Comparison of ENCODE assay signal across 16 cellular contexts in the genomic region with DNA sequence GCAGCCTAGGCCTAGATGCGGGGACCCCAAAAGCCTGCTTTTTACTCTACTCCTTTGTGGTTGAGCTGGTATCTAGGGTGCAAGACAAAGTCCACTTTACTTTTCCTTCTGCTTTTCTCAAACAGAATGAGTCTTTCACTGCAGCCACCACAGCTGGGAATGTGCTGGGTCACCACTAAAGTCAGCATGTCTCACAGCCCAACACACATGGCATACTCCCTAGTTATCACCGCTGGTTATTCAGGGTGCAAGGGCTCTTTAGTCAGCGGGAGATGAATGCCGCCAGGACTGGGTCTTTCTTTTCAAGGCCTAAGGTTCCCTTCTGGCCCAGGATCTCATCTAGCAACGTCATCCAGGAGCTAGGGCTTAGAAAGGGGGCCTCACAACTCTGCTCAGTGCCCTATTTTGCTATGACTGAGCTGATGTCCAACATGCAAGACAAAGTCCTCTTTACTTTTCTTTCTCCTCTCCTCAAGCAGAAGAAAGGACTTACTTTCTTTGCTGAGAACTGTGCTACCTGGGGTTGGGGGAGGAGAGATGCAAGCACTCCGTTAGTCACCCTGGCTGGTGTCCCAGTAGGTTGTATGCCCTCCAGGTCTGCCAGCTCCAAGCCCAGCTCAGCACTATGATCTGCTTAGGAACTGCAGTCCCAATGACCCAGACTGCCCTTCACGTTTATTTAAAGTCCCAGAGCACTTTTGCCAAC. TPM values are rescaled to one million over a fixed set of nuclear protein-coding genes. Genes with fewer than 3 reads are reported as not detected.
DNase-seq lines count a peak whose midpoint lies in the region; ATAC-seq and TF ChIP-seq lines count a peak whose summit lies in the region.
"Had no signal": no experiment of that assay in that cellular context is flagged by ENCODE, and none has a peak within 500 bp of the region (broad histone marks: within the 10 kb centered on the region; RNA-seq: fewer than 3 reads in every experiment).

No MANE protein-coding gene starts in this region.

- no peak overlapping the region for H4K8ac ChIP-seq in IMR-90 (ENCODE audit: low read depth in 2 of 2, low read length in 2 of 2)

- H3K18ac ChIP-seq in IMR-90 (ENCODE audit: low read depth, low read length): no peak overlapping the region

- no peak for ATAC-seq in IMR-90 (ENCODE audit: low read depth)
- ATAC-seq in GM18498 (IDR thresholded peaks at IDR 0.05; ENCODE audit: unreplicated experiment): no peak
- ATAC-seq: activated T-helper 17 cell treated with anti-CD3 and anti-CD28 coated beads, Interleukin-2, amount 50 U/mL, for 72 hours had no signal

- H3K9me3 ChIP-seq in IMR-90 (ENCODE audit: control insufficient read depth, insufficient read depth, low read length): no peaks in the 10 kb centered on the region
- no peaks in the 10 kb centered on the region for H3K9me3 ChIP-seq in left ventricle myocardium inferior (replicated peaks)
- no peaks in the 10 kb centered on the region for H3K9me3 ChIP-seq in stomach
- H3K9me3 ChIP-seq in uterus: no peaks in the 10 kb centered on the region

- no peak overlapping the region for H4K5ac ChIP-seq in IMR-90 (ENCODE audit: low read depth, low read length)

- no peak overlapping the region for H2BK120ac ChIP-seq in IMR-90 (ENCODE audit: low read depth, low read length)

- H3K4me1 ChIP-seq in IMR-90 (ENCODE audit: control insufficient read depth, insufficient read depth, low read length) (no peaks in the 10 kb centered on the region), left ventricle myocardium inferior (peaks cover 11% of the 10 kb centered on the region), stomach (no peaks in the 10 kb centered on the region), uterus (no peaks in the 10 kb centered on the region)

- no peak for TF ChIP-seq CTCF in IMR-90 (conservative IDR thresholded peaks at IDR 0.05; ENCODE audit: low read depth, low read length)
- no peak for TF ChIP-seq CTCF in astrocyte of the cerebellum (IDR thresholded peaks at IDR 0.05; ENCODE audit: low read depth, low read length, missing control alignments)
- TF ChIP-seq CTCF in left ventricle myocardium inferior (IDR thresholded peaks at IDR 0.05; ENCODE audit: borderline replicate concordance): no peak
- no peak for TF ChIP-seq CTCF in stomach (IDR thresholded peaks at IDR 0.05)
- no peak for TF ChIP-seq CTCF in uterus (IDR thresholded peaks at IDR 0.05)
- TF ChIP-seq CTCF in lower leg skin (IDR thresholded peaks at IDR 0.05): no peak

- H2BK5ac ChIP-seq in IMR-90 (ENCODE audit: low read depth, low read length, poor library complexity, severe bottlenecking): no peak overlapping the region

- H3K9ac ChIP-seq in IMR-90 (ENCODE audit: low read depth, low read length): no peak overlapping the region

- H3K9me1 ChIP-seq in IMR-90 (ENCODE audit: insufficient read depth, low read length): 0 out of 2 replicates have a peak, but pooled peaks cover 3% of the 10 kb centered on the region

- H3K23ac ChIP-seq in IMR-90 (ENCODE audit: low read depth, low read length): no peak overlapping the region

- H3K36me3 ChIP-seq in IMR-90 (ENCODE audit: control insufficient read depth, insufficient read depth, low read length) (no peaks in the 10 kb centered on the region), left ventricle myocardium inferior (no peaks in the 10 kb centered on the region), stomach (no peaks in the 10 kb centered on the region), uterus (no peaks in the 10 kb centered on the region)
- H3K36me3 ChIP-seq: brain microvascular endothelial cell had no signal

- DNase-seq in IMR-90 (peak; percentile 1), astrocyte of the cerebellum (ENCODE audit: low read depth) (peak; percentile 6), left ventricle myocardium inferior (peak; percentile 64), stomach (peak; percentile 86), uterus (no peak), lower leg skin (ENCODE audit: low spot score in 2 of 2) (no peak), NCI-H2171 treated with DMSO at 0.1 percent for 48 hours (lab: John Stamatoyannopoulos, UW) (no peak)
- DNase-seq: activated CD4-positive, alpha-beta T cell treated with anti-CD3 and anti-CD28 coated beads, Interleukin-2, amount 50 U/mL, for 4 hours; brain microvascular endothelial cell; endodermal cell; GF-D8; stimulated activated CD4-positive, alpha-beta T cell treated with anti-CD3 and anti-CD28 coated beads, Interleukin-4, amount 100 ng/mL, for 1 hour; stimulated activated naive CD4-positive, alpha-beta T cell had no signal

- H2AK9ac ChIP-seq in IMR-90 (replicated peaks; ENCODE audit: low read depth, low read length, poor library complexity): no peak overlapping the region

- no peak overlapping the region for H3K4ac ChIP-seq in IMR-90 (ENCODE audit: low read depth, low read length)

- no peak overlapping the region for H4K91ac ChIP-seq in IMR-90 (ENCODE audit: insufficient read depth, low read depth, low read length)

- TF ChIP-seq POLR2A in IMR-90 (IDR thresholded peaks at IDR 0.05; ENCODE audit: low read depth, low read length) (no peak), stomach (IDR thresholded peaks at IDR 0.05) (no peak), uterus (IDR thresholded peaks at IDR 0.05) (no peak), lower leg skin (IDR thresholded peaks at IDR 0.05) (no peak)

- H3K27me3 ChIP-seq in IMR-90 (ENCODE audit: control insufficient read depth, insufficient read depth, low read length) (peaks cover 5% of the 10 kb centered on the region), left ventricle myocardium inferior (ENCODE audit: low read depth) (no peaks in the 10 kb centered on the region), stomach (no peaks in the 10 kb centered on the region), uterus (no peaks in the 10 kb centered on the region)
- H3K27me3 ChIP-seq: brain microvascular endothelial cell had no signal

- no TSS peak for BruUV-seq in IMR-90 (replicated peaks; lab: Mats Ljungman, UMichigan)

- no peaks in the 10 kb centered on the region for H3K79me1 ChIP-seq in IMR-90 (ENCODE audit: low read depth in 1 of 2, low read length in 2 of 2)

- no peak for TF ChIP-seq RAD21 in IMR-90 (IDR thresholded peaks at IDR 0.05; ENCODE audit: low read length)

- no peak overlapping the region for H3K27ac ChIP-seq in IMR-90 (ENCODE audit: insufficient read depth, low read length)
- peak overlapping the region; percentile 58 for H3K27ac ChIP-seq in left ventricle myocardium inferior (replicated peaks)
- H3K27ac ChIP-seq in stomach: no peak overlapping the region
- no peak overlapping the region for H3K27ac ChIP-seq in uterus
- H3K27ac ChIP-seq: brain microvascular endothelial cell had no signal

- no peak overlapping the region for H2AK5ac ChIP-seq in IMR-90 (ENCODE audit: low read depth, low read length)

- CTCF ChIA-PET in IMR-90 (lab: Yijun Ruan, JAX): no interaction called here

- H4K20me1 ChIP-seq in IMR-90 (ENCODE audit: insufficient read depth, low read length): no peaks in the 10 kb centered on the region

- H3K4me3 ChIP-seq in IMR-90 (ENCODE audit: insufficient read depth, low read depth, low read length) (no peak overlapping the region), astrocyte of the cerebellum (ENCODE audit: low read depth, low read length) (no peak overlapping the region), left ventricle myocardium inferior (no peak overlapping the region), stomach (no peak overlapping the region), uterus (no peak overlapping the region), lower leg skin (ENCODE audit: low read depth, poor library complexity, severe bottlenecking) (no peak overlapping the region)

- POLR2A ChIA-PET in IMR-90 (lab: Charles Lee; ENCODE audit: unreplicated experiment): no interaction called here

- H3K14ac ChIP-seq in IMR-90 (replicated peaks; ENCODE audit: low read depth, low read length): no peak overlapping the region

- 87% methylated on average over 3 of the region's 7 CpGs; no CpG with 5 or more reads in 1 of the 2 experiments for WGBS in IMR-90 (ENCODE audit: extremely low coverage in 2 of 2, insufficient read length in 1 of 2), 2 experiments
- WGBS in stomach, 5 donors: 61 to 74% (median 70%) methylated on average over 6 to 7 of the region's 7 CpGs
- 70 to 71% methylated on average over 7 of the region's 7 CpGs for WGBS in lower leg skin, 2 donors

- H2BK20ac ChIP-seq in IMR-90 (ENCODE audit: low read depth, low read length): no peak overlapping the region

- no peak overlapping the region for H3K56ac ChIP-seq in IMR-90 (ENCODE audit: extremely low read depth, insufficient read depth, low read length)

- H3K4me2 ChIP-seq in IMR-90 (ENCODE audit: low read depth, low read length): no peak overlapping the region

- H2BK15ac ChIP-seq in IMR-90 (ENCODE audit: low read depth, low read length): no peak overlapping the region

- in situ Hi-C loops in IMR-90 (cut with MboI; ENCODE audit: low sequenced_read_pairs) (loop anchor here (25.0 kb wide), 1 partner anchor 496 kb away; the partner anchor contains the start of gene TSPAN5), astrocyte of the cerebellum (cut with HindIII; ENCODE audit: low sequenced_read_pairs) (no loop called here)

- intact Hi-C loops in IMR-90 (cut with micrococcal nuclease) (no loop called here), left ventricle myocardium inferior (cut with micrococcal nuclease) (no loop called here), stomach (cut with DNase I; ENCODE audit: low total_unique reads) (no loop called here), uterus (cut with DNase I; ENCODE audit: low total_unique reads) (no loop called here), lower leg skin (cut with DNase I; ENCODE audit: low total_unique reads) (no loop called here)

- no peak overlapping the region for H2AFZ ChIP-seq in IMR-90 (replicated peaks; ENCODE audit: low read length, poor library complexity)

- TF ChIP-seq EP300 in stomach (IDR thresholded peaks at IDR 0.05): no peak

- dilution Hi-C loops in IMR-90 (cut with HindIII; ENCODE audit: low sequenced_read_pairs, unreplicated experiment): no loop called here

TF ChIP-seq in IMR-90, 13 proteins besides CTCF, POLR2A, EP300 and RAD21:
- TF ChIP-seq CHD1 (IDR thresholded peaks at IDR 0.05; ENCODE audit: low read depth, low read length) (no peak), MAZ (IDR thresholded peaks at IDR 0.05; ENCODE audit: borderline replicate concordance, low read depth, low read length) (no peak), MXI1 (IDR thresholded peaks at IDR 0.05; ENCODE audit: borderline replicate concordance, low read depth, low read length) (no peak), FOS (IDR thresholded peaks at IDR 0.05; ENCODE audit: low read depth, low read length) (no peak), CEBPB (IDR thresholded peaks at IDR 0.05; ENCODE audit: low read depth, low read length) (no peak), SMC3 (IDR thresholded peaks at IDR 0.05; ENCODE audit: low read depth, low read length) (no peak)

RNA-seq across cellular contexts. Expression of gene STPG2, which starts 22.9 kb away (rescaled TPM):
- total RNA-seq in IMR-90 (2012; rRNA removed): not detected in 2 replicates
- polyA plus RNA-seq in IMR-90 (2012; rRNA removed): not detected in 2 replicates
- polyA plus RNA-seq in IMR-90 (2012; cell fraction: cytosol; rRNA removed): not detected in 2 replicates
- not detected in 2 replicates for polyA plus RNA-seq in IMR-90 (2012; cell fraction: nucleus; rRNA removed; ENCODE audit: low replicate concordance)
- not detected for total RNA-seq in left ventricle myocardium inferior
- under 1 TPM in 2 of 5 donors, not detected in 3; 0.37 to 0.89 TPM for total RNA-seq in stomach
- polyA plus RNA-seq in stomach: under 1 TPM in 2 of 3 donors, not detected in 1; 0.05 to 0.61 TPM
- total RNA-seq in uterus: 1 to 10 TPM in 1 of 4 donors, under 1 TPM in 2, not detected in 1; 0.26 to 1.0 (median 0.61) TPM
- under 1 TPM; 0.21 to 0.84 (median 0.38) TPM for total RNA-seq in lower leg skin
- polyA plus RNA-seq: CD14-positive monocyte had no signal

Comparison
In these comparisons a context has a peak if more than half of its experiments do, and no peak if none do; other contexts are left out.
1. DNase-seq: peak in IMR-90 (single experiment), astrocyte of the cerebellum (single experiment), left ventricle myocardium inferior (single experiment) and stomach (single experiment); none in uterus (0 of 2), lower leg skin (0 of 2) and NCI-H2171 treated with DMSO at 0.1 percent for 48 hours (single experiment).